Comparison of ENCODE assay signal across 15 cellular contexts in the genomic region with DNA sequence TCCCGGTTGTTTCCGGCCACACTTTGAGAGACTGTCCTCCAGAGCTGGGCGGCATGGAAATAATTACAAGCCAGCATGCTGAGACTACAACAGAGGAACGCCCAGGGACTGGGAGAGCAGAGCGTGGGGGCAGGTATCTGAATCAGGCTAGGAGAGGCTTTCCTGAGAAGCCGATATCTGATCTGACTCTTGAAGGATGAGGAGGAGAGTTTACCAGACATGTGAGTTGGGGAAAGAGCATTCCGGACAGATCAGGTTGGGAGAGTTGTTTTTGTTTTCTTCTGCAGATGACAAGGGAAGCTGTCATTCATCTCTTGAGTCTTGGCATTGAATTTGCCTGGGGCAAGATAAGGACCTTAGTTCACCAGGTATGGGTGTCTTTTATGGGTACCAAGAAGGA. TPM values are rescaled to one million over a fixed set of nuclear protein-coding genes. Genes with fewer than 3 reads are reported as not detected.
DNase-seq lines count a peak whose midpoint lies in the region; ATAC-seq and TF ChIP-seq lines count a peak whose summit lies in the region.
"Had no signal": no experiment of that assay in that cellular context is flagged by ENCODE, and none has a peak within 500 bp of the region (broad histone marks: within the 10 kb centered on the region; RNA-seq: fewer than 3 reads in every experiment).

No MANE protein-coding gene starts in this region.

- peak overlapping the region; percentile 17; the same call in 1 of the 2 replicates for H3K27ac Mint-ChIP-seq in HFFc6
- H3K27ac Mint-ChIP-seq: activated naive CD8-positive, alpha-beta T cell treated with anti-CD3 and anti-CD28 coated beads, Interleukin-2, amount 10 ng/mL, durations not matched to agents 7 days and 5 days; endodermal cell had no signal

- DNase-seq in HFFc6 (no peak), amniotic epithelial cell (ENCODE audit: low read depth) (peak; percentile 84), islet precursor cell (peak; percentile 89), cerebellum (ENCODE audit: low spot score) (no peak), medulla oblongata (ENCODE audit: extremely low spot score) (no peak)
- DNase-seq: activated CD8-positive, alpha-beta memory T cell treated with anti-CD3 and anti-CD28 coated beads for 24 hours; activated naive CD8-positive, alpha-beta T cell treated with anti-CD3 and anti-CD28 coated beads, Interleukin-2, amount 10 ng/mL, durations not matched to agents 7 days and 5 days; endodermal cell; naive thymus-derived CD8-positive, alpha-beta T cell; Peyer's patch; T1000 had no signal

- H3K27me3 ChIP-seq in skeletal muscle tissue (ENCODE audit: control insufficient read depth in 3 of 3, insufficient read depth in 3 of 3, low read length in 3 of 3): no peaks in the 10 kb centered on the region
- H3K27me3 ChIP-seq: Peyer's patch had no signal

- H3K4me1 ChIP-seq in skeletal muscle tissue (ENCODE audit: control insufficient read depth in 3 of 3, insufficient read depth in 3 of 3, low read length in 3 of 3): peaks cover 79 to 92% (median 87%) of the 10 kb centered on the region in 3 donors

- peak overlapping the region; percentile 26 to 62 (median 51) for H3K9ac ChIP-seq in skeletal muscle tissue (ENCODE audit: low read depth in 1 of 3, low read length in 3 of 3)

- no peaks in the 10 kb centered on the region for H3K9me3 Mint-ChIP-seq in HFFc6
- H3K9me3 Mint-ChIP-seq: activated naive CD8-positive, alpha-beta T cell treated with anti-CD3 and anti-CD28 coated beads, Interleukin-2, amount 10 ng/mL, durations not matched to agents 7 days and 5 days; endodermal cell; naive thymus-derived CD8-positive, alpha-beta T cell had no signal

- no peak for ATAC-seq in HG03378 (IDR thresholded peaks at IDR 0.05; ENCODE audit: unreplicated experiment)
- ATAC-seq in HG03097 (IDR thresholded peaks at IDR 0.05; ENCODE audit: low FRiP score, unreplicated experiment): no peak
- ATAC-seq: naive thymus-derived CD8-positive, alpha-beta T cell had no signal

- peaks cover 0 to 4% (median 0%) of the 10 kb centered on the region in 3 donors for H3K36me3 ChIP-seq in skeletal muscle tissue (ENCODE audit: control insufficient read depth in 3 of 3, insufficient read depth in 3 of 3, low read length in 3 of 3)
- H3K36me3 ChIP-seq: Peyer's patch had no signal

- no peaks in the 10 kb centered on the region for H3K9me3 ChIP-seq in skeletal muscle tissue (ENCODE audit: control insufficient read depth in 3 of 3, low read length in 3 of 3)
- H3K9me3 ChIP-seq: Peyer's patch had no signal

- H3K27me3 Mint-ChIP-seq in HFFc6 (ENCODE audit: insufficient read depth): peaks cover 2% of the 10 kb centered on the region; the same call in 1 of the 2 replicates
- H3K27me3 Mint-ChIP-seq: activated naive CD8-positive, alpha-beta T cell treated with anti-CD3 and anti-CD28 coated beads, Interleukin-2, amount 10 ng/mL, durations not matched to agents 7 days and 5 days; naive thymus-derived CD8-positive, alpha-beta T cell had no signal

- peaks cover 6% of the 10 kb centered on the region; the same call in 1 of the 2 replicates for H3K36me3 Mint-ChIP-seq in HFFc6 (ENCODE audit: low read depth)

- H3K4me1 Mint-ChIP-seq in HFFc6 (ENCODE audit: low read depth): peaks cover 88% of the 10 kb centered on the region

- H3K27ac ChIP-seq in skeletal muscle tissue (ENCODE audit: low read depth, low read length): peak overlapping the region; percentile 100
- H3K27ac ChIP-seq: C4-2B had no signal

- H3K4me3 Mint-ChIP-seq in HFFc6: no peak overlapping the region
- H3K4me3 Mint-ChIP-seq: activated naive CD8-positive, alpha-beta T cell treated with anti-CD3 and anti-CD28 coated beads, Interleukin-2, amount 10 ng/mL, durations not matched to agents 7 days and 5 days; endodermal cell; naive thymus-derived CD8-positive, alpha-beta T cell had no signal

- H3K4me3 ChIP-seq in skeletal muscle tissue (ENCODE audit: low read length in 3 of 3): peak overlapping the region in 1 of 3 donors; percentile 21
- H3K4me3 ChIP-seq: Peyer's patch had no signal

- TF ChIP-seq CTCF in HFFc6 (IDR thresholded peaks at IDR 0.05): no peak

RNA-seq across cellular contexts. Expression of gene WBP1L, which starts 35.9 kb away (rescaled TPM):
- total RNA-seq in HFFc6 (2021; fragmentation: NEBNext Ultra II Directional; extraction: Animal tissue kit (Norgen Biotek cat#: 25700)): 10 to 100 TPM; 34.9 to 40.7 (median 38.6) TPM
- total RNA-seq in skeletal muscle tissue (24.0 TPM), cerebellum (29.6 TPM)

RNA-seq across cellular contexts. Expression of gene CYP17A1, which starts 57.5 kb away (rescaled TPM):
- total RNA-seq in HFFc6 (2021; fragmentation: NEBNext Ultra II Directional; extraction: Animal tissue kit (Norgen Biotek cat#: 25700)): not detected
- total RNA-seq in skeletal muscle tissue (not detected), cerebellum (not detected)
- total RNA-seq: activated naive CD8-positive, alpha-beta T cell treated with anti-CD3 and anti-CD28 coated beads, Interleukin-2, amount 10 ng/mL, durations not matched to agents 7 days and 5 days; endodermal cell; naive thymus-derived CD8-positive, alpha-beta T cell; Peyer's patch had no signal

Comparison
In these comparisons a context has a peak if more than half of its experiments do, and no peak if none do; other contexts are left out.
1. DNase-seq: peak in amniotic epithelial cell (single experiment) and islet precursor cell (single experiment); none in HFFc6 (single experiment), cerebellum (single experiment) and medulla oblongata (single experiment).